14 cellular contexts compared by ENCODE assay signal in genomic region chr4:187172340-187172761, GRCh38.
DNase-seq lines count a peak whose midpoint lies in the region; ATAC-seq and TF ChIP-seq lines count a peak whose summit lies in the region.
"Had no signal": no experiment of that assay in that cellular context is flagged by ENCODE, and none has a peak within 500 bp of the region (broad histone marks: within the 10 kb centered on the region; RNA-seq: fewer than 3 reads in every experiment).

No MANE protein-coding gene starts in this region.

- H3K4me1 ChIP-seq in BLaER1 (peaks cover 8% of the 10 kb centered on the region), colonic mucosa (no peaks in the 10 kb centered on the region), osteoblast (ENCODE audit: insufficient read depth, low read length) (no peaks in the 10 kb centered on the region)

- H2AFZ ChIP-seq in osteoblast (ENCODE audit: low read length) = peak overlapping the region; percentile 12

- H3K4me2 ChIP-seq in BLaER1 = 0 out of 2 replicates have a peak overlapping the region, but pooled peaks have one; percentile 6
- H3K4me2 ChIP-seq in osteoblast (ENCODE audit: insufficient read depth, low read length) = no peak overlapping the region

- H3K27me3 ChIP-seq in BLaER1 (no peaks in the 10 kb centered on the region), colonic mucosa (no peaks in the 10 kb centered on the region), osteoblast (ENCODE audit: insufficient read depth, low read length) (no peaks in the 10 kb centered on the region)

- H3K27ac ChIP-seq in BLaER1 (no peak overlapping the region), colonic mucosa (no peak overlapping the region), osteoblast (ENCODE audit: low read depth, low read length) (no peak overlapping the region)

- ATAC-seq in GM18873 (IDR thresholded peaks at IDR 0.05; ENCODE audit: low FRiP score, unreplicated experiment) = no peak
- ATAC-seq: HepG2; stimulated activated naive CD8-positive, alpha-beta T cell treated with anti-CD3 and anti-CD28 coated beads, Interleukin-15, amount 100 ng/mL, for 72 hours had no signal

- H3K9me3 ChIP-seq in BLaER1 (no peaks in the 10 kb centered on the region), colonic mucosa (no peaks in the 10 kb centered on the region), osteoblast (ENCODE audit: low read depth, low read length) (no peaks in the 10 kb centered on the region)

- H3K36me3 ChIP-seq in BLaER1 (no peaks in the 10 kb centered on the region), colonic mucosa (no peaks in the 10 kb centered on the region), osteoblast (ENCODE audit: insufficient read depth, low read length) (no peaks in the 10 kb centered on the region)

- H3K9ac ChIP-seq in BLaER1 (no peak overlapping the region), colonic mucosa (ENCODE audit: low read depth in 2 of 2, low read length in 2 of 2) (no peak overlapping the region)

- TF ChIP-seq CTCF in colonic mucosa (IDR thresholded peaks at IDR 0.05) (no peak), osteoblast (IDR thresholded peaks at IDR 0.05; ENCODE audit: extremely low read depth, low read depth, low read length) (no peak)

- no peaks in the 10 kb centered on the region for H3K79me2 ChIP-seq in osteoblast (ENCODE audit: insufficient read depth, low read length)

- DNase-seq in M059J (ENCODE audit: low read depth) (peak; percentile 70), colonic mucosa (peak; percentile 44), osteoblast (ENCODE audit: insufficient read length, low spot score, missing footprints) (no peak), NCI-H2029 (lab: John Stamatoyannopoulos, UW) (no peak), pons (ENCODE audit: low spot score) (no peak)
- no peak for DNase-seq in activated CD4-positive, CD25-positive, alpha-beta regulatory T cell treated with anti-CD3 and anti-CD28 coated beads, Interleukin-2, amount 50 U/mL, for 72 hours
- DNase-seq: CD8-positive, alpha-beta memory T cell; NCI-H1105 treated with DMSO at 0.1 percent for 48 hours; NCI-H524; right cardiac atrium; stimulated activated naive CD8-positive, alpha-beta T cell treated with anti-CD3 and anti-CD28 coated beads, Interleukin-15, amount 100 ng/mL, for 72 hours had no signal

- H3K4me3 ChIP-seq in BLaER1 (no peak overlapping the region), colonic mucosa (no peak overlapping the region), osteoblast (ENCODE audit: insufficient read depth, low read length) (no peak overlapping the region)

- intact Hi-C loops in colonic mucosa (cut with DNase I) = no loop called here

- no peaks in the 10 kb centered on the region for H4K20me1 ChIP-seq in BLaER1
- H4K20me1 ChIP-seq in osteoblast (ENCODE audit: insufficient read depth, low read length) = no peaks in the 10 kb centered on the region

Comparison
In these comparisons a context has a peak if more than half of its experiments do, and no peak if none do; other contexts are left out.
1. DNase-seq: peak in M059J (single experiment) and colonic mucosa (single experiment); none in osteoblast (single experiment), NCI-H2029 (single experiment), activated CD4-positive, CD25-positive, alpha-beta regulatory T cell treated with anti-CD3 and anti-CD28 coated beads, Interleukin-2, amount 50 U/mL, for 72 hours (single experiment) and pons (single experiment).